In genomic region chr5:169641253-169641652, GRCh38 we compare ENCODE assay signal across 14 cellular contexts. TPM values are rescaled to one million over a fixed set of nuclear protein-coding genes. Genes with fewer than 3 reads are reported as not detected.
DNase-seq lines count a peak whose midpoint lies in the region; ATAC-seq and TF ChIP-seq lines count a peak whose summit lies in the region.
"Had no signal": no experiment of that assay in that cellular context is flagged by ENCODE, and none has a peak within 500 bp of the region (broad histone marks: within the 10 kb centered on the region; RNA-seq: fewer than 3 reads in every experiment).

No MANE protein-coding gene starts in this region.

- H2BK120ac ChIP-seq in mesenchymal stem cell (ENCODE audit: low read depth, low read length), result no peak overlapping the region

- no peak overlapping the region for H4K8ac ChIP-seq in mesenchymal stem cell (ENCODE audit: low read length)

- no peak overlapping the region for H3K23ac ChIP-seq in mesenchymal stem cell (ENCODE audit: low read length in 2 of 2)

- H3K36me3 ChIP-seq in mesenchymal stem cell (ENCODE audit: control insufficient read depth in 1 of 2, insufficient read depth in 2 of 2, low read depth in 1 of 2, low read length in 2 of 2), result no peaks in the 10 kb centered on the region
- H3K36me3 ChIP-seq: sigmoid colon had no signal

- H3K4me1 ChIP-seq in mesenchymal stem cell (ENCODE audit: control insufficient read depth, insufficient read depth, low read depth, low read length), result peaks cover 9% of the 10 kb centered on the region

- intact Hi-C loops in CD4-positive, alpha-beta T cell (cut with DNase I, micrococcal nuclease), result no loop called here

- no peak overlapping the region for H3K14ac ChIP-seq in mesenchymal stem cell (ENCODE audit: low read length in 2 of 2)

- no peak overlapping the region for H2AK5ac ChIP-seq in mesenchymal stem cell (ENCODE audit: low read length, severe bottlenecking)

- no peak overlapping the region for H2AFZ ChIP-seq in mesenchymal stem cell (ENCODE audit: low read depth, low read length)

- H3K9me3 Mint-ChIP-seq in CD4-positive, alpha-beta T cell, result peaks cover 2% of the 10 kb centered on the region
- H3K9me3 Mint-ChIP-seq in effector memory CD8-positive, alpha-beta T cell, result no peaks in the 10 kb centered on the region

- H3K79me1 ChIP-seq in mesenchymal stem cell (replicated peaks; ENCODE audit: low read length, poor library complexity, severe bottlenecking), result no peaks in the 10 kb centered on the region

- CTCF ChIA-PET in CD4-positive, alpha-beta T cell (lab: Charles Lee), result no interaction called here

- H4K91ac ChIP-seq in mesenchymal stem cell (ENCODE audit: low read length), result no peak overlapping the region

- peaks cover 92% of the 10 kb centered on the region for H3K4me1 Mint-ChIP-seq in CD4-positive, alpha-beta T cell (ENCODE audit: low read depth)
- H3K4me1 Mint-ChIP-seq in effector memory CD8-positive, alpha-beta T cell (ENCODE audit: low read depth in 2 of 2), result peaks cover 71 to 78% of the 10 kb centered on the region in 2 donors

- no peak for DNase-seq in CD4-positive, alpha-beta T cell
- DNase-seq in LNCaP clone FGC (ENCODE audit: low read depth) (peak; percentile 82), dermis blood vessel endothelial cell (peak; percentile 38), mesenchymal stem cell (peak; percentile 26), NCI-H2029 (lab: John Stamatoyannopoulos, UW) (no peak), GM19240 (ENCODE audit: insufficient read length, low spot score) (no peak)
- no peak for DNase-seq in activated effector memory CD4-positive, alpha-beta T cell treated with anti-CD3 and anti-CD28 coated beads, Interleukin-2, amount 50 U/mL, for 16 hours
- DNase-seq in effector memory CD8-positive, alpha-beta T cell, result no peak
- DNase-seq: activated CD4-positive, alpha-beta memory T cell treated with anti-CD3 and anti-CD28 coated beads for 36 hours; activated naive CD4-positive, alpha-beta T cell treated with Interleukin-2 at 50 U/mL for 16 hours; foreskin melanocyte; naive thymus-derived CD8-positive, alpha-beta T cell; sigmoid colon had no signal

- H3K4me3 Mint-ChIP-seq in CD4-positive, alpha-beta T cell, result peak overlapping the region; percentile 45
- H3K4me3 Mint-ChIP-seq in effector memory CD8-positive, alpha-beta T cell, result peak overlapping the region in 1 of 2 donors; percentile 30
- H3K4me3 Mint-ChIP-seq: activated CD4-positive, alpha-beta memory T cell treated with anti-CD3 and anti-CD28 coated beads for 36 hours had no signal

- peak overlapping the region; percentile 55 for H3K27ac Mint-ChIP-seq in CD4-positive, alpha-beta T cell
- H3K27ac Mint-ChIP-seq in effector memory CD8-positive, alpha-beta T cell, result peak overlapping the region in 1 of 2 donors; percentile 33
- H3K27ac Mint-ChIP-seq: activated CD4-positive, alpha-beta memory T cell treated with anti-CD3 and anti-CD28 coated beads for 36 hours had no signal

- 56% methylated on average over 6 of the region's 6 CpGs for WGBS in mesenchymal stem cell

- no peak overlapping the region for H3K4me3 ChIP-seq in LNCaP clone FGC (ENCODE audit: low read depth, low read length)
- no peak overlapping the region for H3K4me3 ChIP-seq in mesenchymal stem cell (ENCODE audit: insufficient read depth in 1 of 2, low read depth in 1 of 2, low read length in 2 of 2)
- H3K4me3 ChIP-seq: BLaER1 treated with 17β-estradiol and CSF1 and Interleukin-3, amounts not matched to agents 10 nM and 100 nM; sigmoid colon had no signal

- no peak overlapping the region for H3K4ac ChIP-seq in mesenchymal stem cell (ENCODE audit: low read depth in 1 of 2, low read length in 2 of 2)

- no peak for TF ChIP-seq CTCF in CD4-positive, alpha-beta T cell (IDR thresholded peaks at IDR 0.05)
- no peak for TF ChIP-seq CTCF in LNCaP clone FGC (IDR thresholded peaks at IDR 0.05; ENCODE audit: control insufficient read depth, extremely low read depth, insufficient read depth)

- H3K27ac ChIP-seq in CD4-positive, alpha-beta T cell (ENCODE audit: low read depth, low read length), result no peak overlapping the region
- H3K27ac ChIP-seq in mesenchymal stem cell (ENCODE audit: low read length, poor library complexity, severe bottlenecking), result no peak overlapping the region
- H3K27ac ChIP-seq: BLaER1 treated with 17β-estradiol and CSF1 and Interleukin-3, amounts not matched to agents 10 nM and 100 nM; sigmoid colon had no signal

- POLR2A ChIA-PET in CD4-positive, alpha-beta T cell (lab: Charles Lee), result no interaction called here

- no peaks in the 10 kb centered on the region for H3K9me3 ChIP-seq in CD4-positive, alpha-beta T cell (ENCODE audit: control insufficient read depth, low read length)
- H3K9me3 ChIP-seq in mesenchymal stem cell (ENCODE audit: control insufficient read depth, low read length), result peaks cover 14% of the 10 kb centered on the region
- H3K9me3 ChIP-seq: sigmoid colon had no signal

- no peak overlapping the region for H3K9ac ChIP-seq in mesenchymal stem cell (ENCODE audit: low read length)
- H3K9ac ChIP-seq: BLaER1 treated with 17β-estradiol and CSF1 and Interleukin-3, amounts not matched to agents 10 nM and 100 nM had no signal

- H2BK5ac ChIP-seq in mesenchymal stem cell (ENCODE audit: low read depth, low read length, poor library complexity, severe bottlenecking), result no peak overlapping the region

- no peaks in the 10 kb centered on the region for H3K27me3 Mint-ChIP-seq in CD4-positive, alpha-beta T cell
- no peaks in the 10 kb centered on the region for H3K27me3 Mint-ChIP-seq in effector memory CD8-positive, alpha-beta T cell
- H3K27me3 Mint-ChIP-seq: activated CD4-positive, alpha-beta memory T cell treated with anti-CD3 and anti-CD28 coated beads for 36 hours; naive thymus-derived CD8-positive, alpha-beta T cell had no signal

- H2BK15ac ChIP-seq in mesenchymal stem cell (ENCODE audit: low read depth, poor library complexity, severe bottlenecking), result no peak overlapping the region

- H3K4me2 ChIP-seq in mesenchymal stem cell (ENCODE audit: low read length, poor library complexity, severe bottlenecking), result no peak overlapping the region

- no peak for ATAC-seq in CD4-positive, alpha-beta T cell (ENCODE audit: poor library complexity)
- no peak for ATAC-seq in effector memory CD8-positive, alpha-beta T cell (replicated peaks)
- ATAC-seq: naive thymus-derived CD8-positive, alpha-beta T cell had no signal

- H3K36me3 Mint-ChIP-seq in CD4-positive, alpha-beta T cell (ENCODE audit: low read depth), result peaks cover 81% of the 10 kb centered on the region
- peaks cover 27% of the 10 kb centered on the region for H3K36me3 Mint-ChIP-seq in effector memory CD8-positive, alpha-beta T cell (ENCODE audit: insufficient read depth)

- H3K27me3 ChIP-seq in CD4-positive, alpha-beta T cell (ENCODE audit: control insufficient read depth, insufficient read depth, low read length), result no peaks in the 10 kb centered on the region
- no peaks in the 10 kb centered on the region for H3K27me3 ChIP-seq in mesenchymal stem cell (ENCODE audit: control insufficient read depth in 1 of 2, insufficient read depth in 1 of 2, low read length in 2 of 2)
- H3K27me3 ChIP-seq: BLaER1 treated with 17β-estradiol and CSF1 and Interleukin-3, amounts not matched to agents 10 nM and 100 nM had no signal

- no peak overlapping the region for H3K18ac ChIP-seq in mesenchymal stem cell (ENCODE audit: low read depth in 1 of 2, low read length in 2 of 2)

- no peak overlapping the region for H2BK12ac ChIP-seq in mesenchymal stem cell (ENCODE audit: low read length in 2 of 2)

RNA-seq across cellular contexts. Expression of gene DOCK2, which starts 4.2 kb away (rescaled TPM):
- total RNA-seq in CD4-positive, alpha-beta T cell, result 100 to 1,000 TPM; 220 to 229 TPM
- total RNA-seq in dermis blood vessel endothelial cell, result 0.17 and 0.28 TPM in 2 replicates
- 1.5 TPM for polyA plus RNA-seq in mesenchymal stem cell (2013, experiment 1 of 2)
- polyA plus RNA-seq in mesenchymal stem cell (2013, experiment 2 of 2), result 1.2 TPM

RNA-seq across cellular contexts. Expression of gene SPDL1, which starts 57.7 kb away (rescaled TPM):
- 1 to 10 TPM; 4.3 to 5.6 TPM for total RNA-seq in CD4-positive, alpha-beta T cell
- 10.9 and 27.5 TPM in 2 replicates for total RNA-seq in dermis blood vessel endothelial cell
- polyA plus RNA-seq in mesenchymal stem cell (2013, experiment 1 of 2), result 27.2 TPM
- 25.2 TPM for polyA plus RNA-seq in mesenchymal stem cell (2013, experiment 2 of 2)

Comparison
In these comparisons a context has a peak if more than half of its experiments do, and no peak if none do; other contexts are left out.
1. DNase-seq: peak in LNCaP clone FGC (single experiment), dermis blood vessel endothelial cell (single experiment) and mesenchymal stem cell (single experiment); none in CD4-positive, alpha-beta T cell (0 of 10), NCI-H2029 (single experiment), GM19240 (single experiment), activated effector memory CD4-positive, alpha-beta T cell treated with anti-CD3 and anti-CD28 coated beads, Interleukin-2, amount 50 U/mL, for 16 hours (single experiment) and effector memory CD8-positive, alpha-beta T cell (0 of 3).
2. RNA of gene DOCK2, which starts 4.2 kb away (total RNA-seq): 220 to 229 TPM in CD4-positive, alpha-beta T cell; 0.17 to 0.28 TPM in dermis blood vessel endothelial cell; every median in the first group is over 100 times any median in the second.